1 cellular context compared by ENCODE assay signal in genomic region chr10:102227050-102227449, GRCh38.
A peak's percentile ranks its signal among the peaks of the same experiment; 100 is the strongest.
TF ChIP-seq lines count a peak whose summit lies in the region.

No MANE protein-coding gene starts in this region.

TF ChIP-seq in K562, 482 proteins besides CTCF, POLR2A, EP300 and RAD21:
- TF ChIP-seq CEBPB (tag; IDR thresholded peaks at IDR 0.05) (peak; percentile 54), RBM14 (IDR thresholded peaks at IDR 0.05; ENCODE audit: borderline replicate concordance, insufficient read depth, low read depth, low read length) (no peak)
